In the genomic region with DNA sequence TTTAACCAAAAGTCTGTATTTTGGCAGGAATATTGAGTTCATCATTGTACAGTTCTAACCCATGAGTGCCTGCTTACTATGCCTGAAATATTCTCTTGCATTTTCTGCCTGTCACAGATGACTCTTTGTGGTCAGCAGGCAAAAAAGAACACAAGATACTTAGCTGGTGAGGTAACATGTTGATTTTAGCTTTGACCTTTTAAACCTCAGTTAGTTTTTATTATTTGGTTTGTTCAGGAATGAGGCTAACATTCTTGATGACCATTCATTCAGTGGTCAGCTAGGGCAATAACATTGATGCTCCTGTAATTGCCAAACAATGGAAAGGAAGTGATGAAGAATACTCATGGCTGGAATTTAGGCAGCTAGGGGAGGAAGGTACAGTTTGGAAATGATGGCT, we compare ENCODE assay signal across 15 cellular contexts.
A peak's percentile ranks its signal among the peaks of the same experiment; 100 is the strongest.
DNase-seq lines count a peak whose midpoint lies in the region; ATAC-seq, FAIRE-seq and TF ChIP-seq lines count a peak whose summit lies in the region.
"Had no signal": no experiment of that assay in that cellular context is flagged by ENCODE, and none has a peak within 500 bp of the region (broad histone marks: within the 10 kb centered on the region; RNA-seq: fewer than 3 reads in every experiment).

No MANE protein-coding gene starts in this region.

- no peaks in the 10 kb centered on the region for H3K79me2 ChIP-seq in GM23248 (ENCODE audit: insufficient read depth)
- H3K79me2 ChIP-seq in astrocyte (ENCODE audit: insufficient read depth, low read length), result no peaks in the 10 kb centered on the region

- H3K4me1 ChIP-seq in GM23248 (ENCODE audit: insufficient read depth), result peaks cover 6% of the 10 kb centered on the region
- H3K4me1 ChIP-seq in astrocyte (ENCODE audit: insufficient read depth, low read length), result no peaks in the 10 kb centered on the region
- H3K4me1 ChIP-seq: esophagus squamous epithelium, upper lobe of left lung had no signal

- POLR2A ChIA-PET in activated CD4-positive, alpha-beta memory T cell treated with anti-CD3 and anti-CD28 coated beads for 36 hours (lab: Charles Lee), result no interaction called here

- H4K20me1 ChIP-seq in GM23248 (ENCODE audit: insufficient read depth) (no peaks in the 10 kb centered on the region), astrocyte (ENCODE audit: insufficient read depth, low read length) (no peaks in the 10 kb centered on the region)

- H3K4me3 ChIP-seq in GM23248 (no peak overlapping the region), astrocyte (ENCODE audit: insufficient read depth, low read depth, low read length) (no peak overlapping the region), foreskin fibroblast (ENCODE audit: low read depth in 1 of 2, low read length in 2 of 2) (no peak overlapping the region), skeletal muscle cell (ENCODE audit: low read depth, low read length) (no peak overlapping the region)
- H3K4me3 ChIP-seq: esophagus squamous epithelium, upper lobe of left lung had no signal

- no peaks in the 10 kb centered on the region for H3K36me3 Mint-ChIP-seq in astrocyte (ENCODE audit: low read depth, unreplicated experiment)
- no peaks in the 10 kb centered on the region for H3K36me3 Mint-ChIP-seq in activated CD4-positive, alpha-beta memory T cell treated with anti-CD3 and anti-CD28 coated beads for 36 hours
- H3K36me3 Mint-ChIP-seq: activated naive CD4-positive, alpha-beta T cell treated with anti-CD3 and anti-CD28 coated beads, Interleukin-2, amount 50 U/mL, for 24 hours; CD14-positive monocyte had no signal

- peak overlapping the region; percentile 88 for H3K27ac Mint-ChIP-seq in astrocyte (ENCODE audit: unreplicated experiment)
- H3K27ac Mint-ChIP-seq in activated CD4-positive, alpha-beta memory T cell treated with anti-CD3 and anti-CD28 coated beads for 36 hours, result no peak overlapping the region
- H3K27ac Mint-ChIP-seq: activated naive CD4-positive, alpha-beta T cell treated with anti-CD3 and anti-CD28 coated beads, Interleukin-2, amount 50 U/mL, for 24 hours; CD14-positive monocyte had no signal

- no peaks in the 10 kb centered on the region for H3K36me3 ChIP-seq in GM23248 (ENCODE audit: low read depth)
- no peaks in the 10 kb centered on the region for H3K36me3 ChIP-seq in astrocyte (ENCODE audit: insufficient read depth, low read length)
- H3K36me3 ChIP-seq: esophagus squamous epithelium, upper lobe of left lung had no signal

- H3K9me3 ChIP-seq in GM23248 (ENCODE audit: low read depth) (no peaks in the 10 kb centered on the region), astrocyte (ENCODE audit: insufficient read depth, low read depth, low read length) (peaks cover 12% of the 10 kb centered on the region)

- in situ Hi-C loops in GM23248 (cut with MboI), result no loop called here

- no peak overlapping the region for H3K4me3 Mint-ChIP-seq in astrocyte (ENCODE audit: unreplicated experiment)
- no peak overlapping the region for H3K4me3 Mint-ChIP-seq in activated CD4-positive, alpha-beta memory T cell treated with anti-CD3 and anti-CD28 coated beads for 36 hours
- H3K4me3 Mint-ChIP-seq: activated naive CD4-positive, alpha-beta T cell treated with anti-CD3 and anti-CD28 coated beads, Interleukin-2, amount 50 U/mL, for 24 hours; CD14-positive monocyte had no signal

- no peaks in the 10 kb centered on the region for H3K9me2 ChIP-seq in GM23248 (ENCODE audit: insufficient read depth)

- peak; percentile 69 for DNase-seq in GM23248
- peak; percentile 98 for DNase-seq in astrocyte (ENCODE audit: low read depth)
- DNase-seq in foreskin fibroblast, result peak; percentile 0 to 1
- DNase-seq in skeletal muscle cell (ENCODE audit: low read depth), result peak; percentile 53
- DNase-seq in NCI-H2171 (lab: John Stamatoyannopoulos, UW), result no peak
- DNase-seq in cardiac septum (ENCODE audit: low spot score), result no peak
- DNase-seq in activated CD4-positive, alpha-beta memory T cell treated with anti-CD3 and anti-CD28 coated beads for 36 hours, result no peak
- DNase-seq: esophagus squamous epithelium; NCI-H1105; NCI-H345; stimulated activated CD4-positive, alpha-beta T cell treated with anti-CD3 and anti-CD28 coated beads, Interleukin-4, amount 100 ng/mL, for 24 hours; upper lobe of left lung had no signal

- CTCF ChIA-PET in activated CD4-positive, alpha-beta memory T cell treated with anti-CD3 and anti-CD28 coated beads for 36 hours (lab: Charles Lee), result no interaction called here

- H2AFZ ChIP-seq in GM23248 (no peak overlapping the region), astrocyte (ENCODE audit: low read depth, low read length) (no peak overlapping the region)

- H3K9me3 Mint-ChIP-seq in astrocyte (ENCODE audit: unreplicated experiment), result peaks cover 14% of the 10 kb centered on the region
- H3K9me3 Mint-ChIP-seq in activated CD4-positive, alpha-beta memory T cell treated with anti-CD3 and anti-CD28 coated beads for 36 hours, result peaks cover 26% of the 10 kb centered on the region

- H3K9ac ChIP-seq in GM23248 (no peak overlapping the region), astrocyte (ENCODE audit: low read length) (no peak overlapping the region)

- FAIRE-seq in astrocyte (lab: Jason Lieb, UNC), result peak; percentile 41

- H3K4me2 ChIP-seq in GM23248 (ENCODE audit: unreplicated experiment) (peak overlapping the region; percentile 14), astrocyte (ENCODE audit: low read length) (peak overlapping the region; percentile 62)

- peaks cover 34% of the 10 kb centered on the region for H3K4me1 Mint-ChIP-seq in astrocyte (ENCODE audit: low read depth, unreplicated experiment)
- H3K4me1 Mint-ChIP-seq in activated CD4-positive, alpha-beta memory T cell treated with anti-CD3 and anti-CD28 coated beads for 36 hours (ENCODE audit: low read depth), result no peaks in the 10 kb centered on the region
- H3K4me1 Mint-ChIP-seq: activated naive CD4-positive, alpha-beta T cell treated with anti-CD3 and anti-CD28 coated beads, Interleukin-2, amount 50 U/mL, for 24 hours; CD14-positive monocyte had no signal

- intact Hi-C loops in cardiac septum (cut with DNase I), result no loop called here
- intact Hi-C loops in activated CD4-positive, alpha-beta memory T cell treated with anti-CD3 and anti-CD28 coated beads for 36 hours (cut with micrococcal nuclease), result no loop called here

- H3F3A ChIP-seq in GM23248 (ENCODE audit: insufficient read depth), result no peaks in the 10 kb centered on the region

- H3K27me3 Mint-ChIP-seq in astrocyte (ENCODE audit: low read depth, unreplicated experiment), result no peaks in the 10 kb centered on the region
- H3K27me3 Mint-ChIP-seq in activated CD4-positive, alpha-beta memory T cell treated with anti-CD3 and anti-CD28 coated beads for 36 hours, result no peaks in the 10 kb centered on the region
- H3K27me3 Mint-ChIP-seq: activated naive CD4-positive, alpha-beta T cell treated with anti-CD3 and anti-CD28 coated beads, Interleukin-2, amount 50 U/mL, for 24 hours had no signal

- no peak for ATAC-seq in HG03342 (IDR thresholded peaks at IDR 0.05; ENCODE audit: unreplicated experiment)

- H3K27ac ChIP-seq in GM23248 (no peak overlapping the region), astrocyte (ENCODE audit: low read depth, low read length) (peak overlapping the region; percentile 52)
- H3K27ac ChIP-seq: esophagus squamous epithelium, upper lobe of left lung had no signal

- H3K27me3 ChIP-seq in GM23248 (replicated peaks; ENCODE audit: insufficient read depth) (no peaks in the 10 kb centered on the region; the same call in 1 of the 2 replicates), astrocyte (ENCODE audit: insufficient read depth, low read length) (peaks cover 2% of the 10 kb centered on the region)
- H3K27me3 ChIP-seq: esophagus squamous epithelium, upper lobe of left lung had no signal

- TF ChIP-seq CTCF in astrocyte (IDR thresholded peaks at IDR 0.05; ENCODE audit: insufficient read depth, low read depth, low read length) (no peak), foreskin fibroblast (IDR thresholded peaks at IDR 0.05; ENCODE audit: low read depth, low read length) (no peak)

Comparison
In these comparisons a context has a peak if more than half of its experiments do, and no peak if none do; other contexts are left out.
1. DNase-seq: peak in GM23248 (single experiment), astrocyte (single experiment), foreskin fibroblast (2 of 2) and skeletal muscle cell (single experiment); none in NCI-H2171 (single experiment), cardiac septum (single experiment) and activated CD4-positive, alpha-beta memory T cell treated with anti-CD3 and anti-CD28 coated beads for 36 hours (single experiment).